In genomic region chr1:98389809-98390208, GRCh38 we compare ENCODE assay signal across 15 cellular contexts.
A peak's percentile ranks its signal among the peaks of the same experiment; 100 is the strongest.
DNase-seq lines count a peak whose midpoint lies in the region; ATAC-seq and TF ChIP-seq lines count a peak whose summit lies in the region.
"Had no signal": no experiment of that assay in that cellular context is flagged by ENCODE, and none has a peak within 500 bp of the region (broad histone marks: within the 10 kb centered on the region; RNA-seq: fewer than 3 reads in every experiment).

No MANE protein-coding gene starts in this region.

- peaks cover 32 to 34% of the 10 kb centered on the region in 2 donors for H3K4me1 Mint-ChIP-seq in natural killer cell
- H3K4me1 Mint-ChIP-seq in natural killer cell treated with Interleukin-12 subunit alpha and Interleukin-12 subunit beta and Interleukin-15 and Interleukin-18, amount 100 ng/mL, for 72 hours (ENCODE audit: low read depth in 2 of 2) = peaks cover 13 to 32% of the 10 kb centered on the region in 2 donors
- H3K4me1 Mint-ChIP-seq: memory B cell had no signal

- H3K36me3 Mint-ChIP-seq in natural killer cell = peaks cover 6% of the 10 kb centered on the region
- peaks cover 5% of the 10 kb centered on the region for H3K36me3 Mint-ChIP-seq in natural killer cell treated with Interleukin-12 subunit alpha and Interleukin-12 subunit beta and Interleukin-15 and Interleukin-18, amount 100 ng/mL, for 72 hours
- H3K36me3 Mint-ChIP-seq: memory B cell had no signal

- H3K4me3 ChIP-seq in astrocyte of the cerebellum (ENCODE audit: low read depth, low read length) (no peak overlapping the region), fibroblast of villous mesenchyme (ENCODE audit: low read depth, low read length) (no peak overlapping the region), right lobe of liver (no peak overlapping the region), trophoblast cell (ENCODE audit: low read depth, low read length) (no peak overlapping the region)
- H3K4me3 ChIP-seq: cardiac muscle cell, Peyer's patch had no signal

- H3K9me3 ChIP-seq in right lobe of liver (no peaks in the 10 kb centered on the region), trophoblast cell (ENCODE audit: insufficient read depth, low read depth, low read length) (no peaks in the 10 kb centered on the region)
- H3K9me3 ChIP-seq: neutrophil, Peyer's patch had no signal

- H3K4me1 ChIP-seq in right lobe of liver = no peaks in the 10 kb centered on the region
- no peaks in the 10 kb centered on the region for H3K4me1 ChIP-seq in trophoblast cell (ENCODE audit: control insufficient read depth in 1 of 2, insufficient read depth in 2 of 2, low read length in 2 of 2)
- H3K4me1 ChIP-seq: Peyer's patch had no signal

- H3K36me3 ChIP-seq in right lobe of liver (no peaks in the 10 kb centered on the region), trophoblast cell (ENCODE audit: control insufficient read depth in 1 of 2, insufficient read depth in 2 of 2, low read length in 2 of 2) (no peaks in the 10 kb centered on the region)
- H3K36me3 ChIP-seq: cardiac muscle cell, neutrophil, Peyer's patch had no signal

- no peak overlapping the region for H3K9ac ChIP-seq in trophoblast cell (ENCODE audit: low read length)

- H4K91ac ChIP-seq in trophoblast cell (ENCODE audit: low read depth, low read length) = no peak overlapping the region

- no peak for DNase-seq in natural killer cell
- no peak for DNase-seq in natural killer cell treated with Interleukin-12 subunit alpha and Interleukin-12 subunit beta and Interleukin-15 and Interleukin-18, amount 100 ng/mL, for 72 hours (ENCODE audit: low spot score)
- peak; percentile 18 for DNase-seq in astrocyte of the cerebellum (ENCODE audit: low read depth)
- peak; percentile 81 for DNase-seq in fibroblast of villous mesenchyme (ENCODE audit: low read depth)
- DNase-seq in SKM-1 (lab: John Stamatoyannopoulos, UW; ENCODE audit: unreplicated experiment) = no peak
- no peak for DNase-seq in stimulated activated CD4-positive, alpha-beta T cell treated with anti-CD3 and anti-CD28 coated beads, Interleukin-2, amount 100 ng/mL, for 24 hours
- no peak for DNase-seq in right lobe of liver
- no peak for DNase-seq in trophoblast cell
- DNase-seq: NCI-H1417, Peyer's patch had no signal

- H4K12ac ChIP-seq in trophoblast cell (ENCODE audit: low read depth, low read length) = no peak overlapping the region

- H3K4ac ChIP-seq in trophoblast cell (ENCODE audit: low read depth, low read length) = no peak overlapping the region

- no peak overlapping the region for H2BK120ac ChIP-seq in trophoblast cell (ENCODE audit: insufficient read depth, low read length, poor library complexity)

- in situ Hi-C loops in astrocyte of the cerebellum (cut with HindIII; ENCODE audit: low sequenced_read_pairs) = no loop called here

- H3K27me3 ChIP-seq in right lobe of liver (no peaks in the 10 kb centered on the region), trophoblast cell (ENCODE audit: insufficient read depth, low read length) (no peaks in the 10 kb centered on the region)
- H3K27me3 ChIP-seq: cardiac muscle cell, neutrophil, Peyer's patch had no signal

- ATAC-seq in natural killer cell = no peak
- no peak for ATAC-seq in natural killer cell treated with Interleukin-12 subunit alpha and Interleukin-12 subunit beta and Interleukin-15 and Interleukin-18, amount 100 ng/mL, for 72 hours
- ATAC-seq in right lobe of liver = no peak
- ATAC-seq: activated T-helper 17 cell treated with anti-CD3 and anti-CD28 coated beads, Interleukin-2, amount 50 U/mL, for 72 hours; HepG2 had no signal

- H3K9me3 Mint-ChIP-seq in natural killer cell = peaks cover 0 to 2% of the 10 kb centered on the region in 2 donors
- peaks cover 5% of the 10 kb centered on the region for H3K9me3 Mint-ChIP-seq in natural killer cell treated with Interleukin-12 subunit alpha and Interleukin-12 subunit beta and Interleukin-15 and Interleukin-18, amount 100 ng/mL, for 72 hours
- H3K9me3 Mint-ChIP-seq: activated T-helper 17 cell treated with anti-CD3 and anti-CD28 coated beads, Interleukin-2, amount 50 U/mL, for 72 hours; memory B cell had no signal

- no peak overlapping the region for H3K27ac ChIP-seq in right lobe of liver
- H3K27ac ChIP-seq in trophoblast cell (ENCODE audit: low read depth, low read length) = no peak overlapping the region
- H3K27ac ChIP-seq: cardiac muscle cell, neutrophil, Peyer's patch had no signal

- no peak overlapping the region for H3K4me3 Mint-ChIP-seq in natural killer cell
- H3K4me3 Mint-ChIP-seq in natural killer cell treated with Interleukin-12 subunit alpha and Interleukin-12 subunit beta and Interleukin-15 and Interleukin-18, amount 100 ng/mL, for 72 hours = no peak overlapping the region
- H3K4me3 Mint-ChIP-seq: activated T-helper 17 cell treated with anti-CD3 and anti-CD28 coated beads, Interleukin-2, amount 50 U/mL, for 72 hours; memory B cell had no signal

- no peak for TF ChIP-seq CTCF in natural killer cell (IDR thresholded peaks at IDR 0.05)
- TF ChIP-seq CTCF in astrocyte of the cerebellum (IDR thresholded peaks at IDR 0.05; ENCODE audit: low read depth, low read length, missing control alignments) = no peak
- no peak for TF ChIP-seq CTCF in fibroblast of villous mesenchyme (IDR thresholded peaks at IDR 0.05; ENCODE audit: insufficient read depth, low read depth, low read length)
- TF ChIP-seq CTCF in right lobe of liver (IDR thresholded peaks at IDR 0.05) = no peak

- intact Hi-C loops in natural killer cell (cut with micrococcal nuclease) (loop anchor here (2.0 kb wide), 1 partner anchor 65 kb away; no protein-coding TSS in a partner anchor), right lobe of liver (cut with DNase I) (no loop called here)

- no peak for TF ChIP-seq POLR2A in right lobe of liver (IDR thresholded peaks at IDR 0.05)

- no peaks in the 10 kb centered on the region for H3K79me1 ChIP-seq in trophoblast cell (ENCODE audit: low read length)

- H3K27me3 Mint-ChIP-seq in natural killer cell (ENCODE audit: low read depth in 2 of 2) = no peaks in the 10 kb centered on the region
- H3K27me3 Mint-ChIP-seq in natural killer cell treated with Interleukin-12 subunit alpha and Interleukin-12 subunit beta and Interleukin-15 and Interleukin-18, amount 100 ng/mL, for 72 hours = no peaks in the 10 kb centered on the region
- H3K27me3 Mint-ChIP-seq: activated T-helper 17 cell treated with anti-CD3 and anti-CD28 coated beads, Interleukin-2, amount 50 U/mL, for 72 hours; memory B cell had no signal

- no peak overlapping the region for H3K23ac ChIP-seq in trophoblast cell (ENCODE audit: low read length)

- H3K27ac Mint-ChIP-seq in natural killer cell = peak overlapping the region; percentile 29 to 37
- peak overlapping the region in 1 of 2 donors; percentile 76 for H3K27ac Mint-ChIP-seq in natural killer cell treated with Interleukin-12 subunit alpha and Interleukin-12 subunit beta and Interleukin-15 and Interleukin-18, amount 100 ng/mL, for 72 hours
- H3K27ac Mint-ChIP-seq: activated T-helper 17 cell treated with anti-CD3 and anti-CD28 coated beads, Interleukin-2, amount 50 U/mL, for 72 hours; memory B cell had no signal

- no peak overlapping the region for H2BK5ac ChIP-seq in trophoblast cell (ENCODE audit: low read depth, low read length, poor library complexity)

- H2AFZ ChIP-seq in trophoblast cell (ENCODE audit: insufficient read depth, low read length, poor library complexity) = no peak overlapping the region

- no peak overlapping the region for H3K18ac ChIP-seq in trophoblast cell (ENCODE audit: low read length)

- no peak overlapping the region for H3K14ac ChIP-seq in trophoblast cell (ENCODE audit: low read length)

- H4K8ac ChIP-seq in trophoblast cell (ENCODE audit: low read depth, low read length) = no peak overlapping the region

- no peak overlapping the region for H3K4me2 ChIP-seq in trophoblast cell (ENCODE audit: low read length)

- H3K79me2 ChIP-seq in trophoblast cell (ENCODE audit: control insufficient read depth, insufficient read depth, low read length, poor library complexity) = no peaks in the 10 kb centered on the region

- H2AK5ac ChIP-seq in trophoblast cell (ENCODE audit: low read length) = no peak overlapping the region

- H2BK12ac ChIP-seq in trophoblast cell (ENCODE audit: low read length) = no peak overlapping the region

Comparison
In these comparisons a context has a peak if more than half of its experiments do, and no peak if none do; other contexts are left out.
1. DNase-seq: peak in astrocyte of the cerebellum (single experiment) and fibroblast of villous mesenchyme (single experiment); none in natural killer cell (single experiment), natural killer cell treated with Interleukin-12 subunit alpha and Interleukin-12 subunit beta and Interleukin-15 and Interleukin-18, amount 100 ng/mL, for 72 hours (single experiment), SKM-1 (single experiment), stimulated activated CD4-positive, alpha-beta T cell treated with anti-CD3 and anti-CD28 coated beads, Interleukin-2, amount 100 ng/mL, for 24 hours (0 of 2), right lobe of liver (0 of 3) and trophoblast cell (0 of 2).